ENCODE assay signal across 7 cellular contexts in the genomic region with DNA sequence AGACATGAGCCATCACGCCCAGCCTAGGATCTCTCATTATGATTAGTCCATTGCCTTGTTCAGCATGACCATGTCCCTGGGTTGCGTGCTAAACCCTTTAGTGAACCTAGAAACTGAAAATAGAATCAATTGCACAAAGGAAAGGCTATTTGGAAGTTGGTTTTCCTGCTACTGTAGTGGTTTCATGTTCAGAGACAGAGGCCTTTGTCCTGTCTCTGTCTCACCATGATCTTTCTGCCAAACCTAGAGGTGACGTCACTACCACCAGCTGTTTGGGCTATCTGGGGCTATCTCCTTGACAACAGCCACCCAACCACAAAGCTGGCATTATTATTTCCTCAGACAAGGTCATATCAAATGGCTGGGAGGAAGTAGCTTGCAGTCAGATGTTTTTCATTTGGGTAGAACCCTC. TPM values are rescaled to one million over a fixed set of nuclear protein-coding genes. Genes with fewer than 3 reads are reported as not detected.
DNase-seq lines count a peak whose midpoint lies in the region; FAIRE-seq lines count a peak whose summit lies in the region.

No MANE protein-coding gene starts in this region.

- DNase-seq in GDM1 (lab: John Stamatoyannopoulos, UW) (peak; percentile 58), HCEC 1CT (peak; percentile 57), NCI-H146 (lab: John Stamatoyannopoulos, UW) (peak; percentile 85), UCSD-AML1 (lab: John Stamatoyannopoulos, UW; ENCODE audit: unreplicated experiment) (peak; percentile 58), frontal cortex (ENCODE audit: low spot score in 2 of 2) (peak; percentile 49 to 68), renal cortical epithelial cell (ENCODE audit: low read depth) (peak; percentile 66), GM19238 (ENCODE audit: insufficient read length, low spot score) (no peak)

- FAIRE-seq in frontal cortex (lab: Jason Lieb, UNC) = peak; percentile 77

RNA-seq across cellular contexts. Expression of gene CDK5RAP2, which starts 4.0 kb away (rescaled TPM):
- total RNA-seq in frontal cortex = 41.2 TPM
- 23.4 and 47.7 TPM in 2 replicates for total RNA-seq in renal cortical epithelial cell
